14 cellular contexts compared by ENCODE assay signal in the genomic region with DNA sequence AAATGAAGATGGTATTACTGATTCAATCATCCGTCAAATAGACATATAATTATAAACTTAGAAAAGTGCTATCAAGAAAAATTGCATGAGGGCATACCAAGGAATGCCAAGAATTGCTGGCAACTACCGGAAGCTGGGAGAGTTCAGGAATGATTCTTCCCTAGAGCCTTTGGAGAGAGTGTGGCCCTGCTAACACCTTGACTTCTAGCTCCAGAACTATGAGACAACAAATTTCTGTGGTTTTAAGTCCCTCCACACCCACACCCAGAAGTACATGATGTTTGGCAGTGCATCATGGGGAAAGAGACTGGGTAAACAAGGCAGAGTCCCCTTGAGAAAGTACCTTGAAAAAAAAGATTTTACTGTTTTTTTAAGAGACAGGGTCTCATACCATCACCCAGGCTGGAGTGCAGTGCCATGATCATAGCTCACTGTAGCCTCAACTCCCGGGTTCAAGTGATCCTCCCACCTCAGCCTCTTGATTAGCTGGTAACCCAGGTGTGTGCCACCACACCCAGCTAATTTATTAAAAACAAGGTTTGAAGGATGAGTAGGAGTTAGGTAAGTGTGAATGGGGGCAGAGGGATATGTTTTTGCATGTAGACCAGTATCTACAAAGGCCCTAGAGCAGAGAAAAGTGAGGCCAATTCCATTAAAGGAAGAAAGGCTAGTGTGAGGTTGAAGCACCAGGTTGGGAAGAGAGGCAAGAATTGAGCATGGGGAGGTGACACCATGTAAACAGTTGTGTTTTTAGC. TPM values are rescaled to one million over a fixed set of nuclear protein-coding genes. Genes with fewer than 3 reads are reported as not detected.
DNase-seq lines count a peak whose midpoint lies in the region; ATAC-seq, FAIRE-seq and TF ChIP-seq lines count a peak whose summit lies in the region.
"Had no signal": no experiment of that assay in that cellular context is flagged by ENCODE, and none has a peak within 500 bp of the region (broad histone marks: within the 10 kb centered on the region; RNA-seq: fewer than 3 reads in every experiment).

No MANE protein-coding gene starts in this region.

- H3K4me1 ChIP-seq in astrocyte (ENCODE audit: insufficient read depth, low read length) (peaks cover 8% of the 10 kb centered on the region), foreskin keratinocyte (peaks cover 12% of the 10 kb centered on the region)
- H3K4me1 ChIP-seq: esophagus squamous epithelium had no signal

- H3K36me3 Mint-ChIP-seq in HFFc6 (ENCODE audit: low read depth) (peaks cover 11% of the 10 kb centered on the region), astrocyte (ENCODE audit: low read depth, unreplicated experiment) (no peaks in the 10 kb centered on the region)
- H3K36me3 Mint-ChIP-seq in activated naive CD8-positive, alpha-beta T cell treated with anti-CD3 and anti-CD28 coated beads, Interleukin-2, amount 50 U/mL, for 24 hours (ENCODE audit: low read depth), result no peaks in the 10 kb centered on the region
- H3K36me3 Mint-ChIP-seq in naive thymus-derived CD8-positive, alpha-beta T cell, result peaks cover 0 to 5% (median 1%) of the 10 kb centered on the region in 3 donors
- H3K36me3 Mint-ChIP-seq: natural killer cell treated with Interleukin-12 subunit alpha and Interleukin-12 subunit beta and Interleukin-15 and Interleukin-18, amount 100 ng/mL, for 72 hours had no signal

- H3K79me2 ChIP-seq in astrocyte (ENCODE audit: insufficient read depth, low read length), result no peaks in the 10 kb centered on the region

- H3K4me1 Mint-ChIP-seq in HFFc6 (ENCODE audit: low read depth) (peaks cover 19% of the 10 kb centered on the region), astrocyte (ENCODE audit: low read depth, unreplicated experiment) (peaks cover 17% of the 10 kb centered on the region)
- no peaks in the 10 kb centered on the region for H3K4me1 Mint-ChIP-seq in activated naive CD8-positive, alpha-beta T cell treated with anti-CD3 and anti-CD28 coated beads, Interleukin-2, amount 50 U/mL, for 24 hours
- peaks cover 0 to 15% (median 8%) of the 10 kb centered on the region in 4 donors for H3K4me1 Mint-ChIP-seq in naive thymus-derived CD8-positive, alpha-beta T cell

- H3K9me3 ChIP-seq in astrocyte (ENCODE audit: insufficient read depth, low read depth, low read length), result peaks cover 6% of the 10 kb centered on the region
- H3K9me3 ChIP-seq: esophagus squamous epithelium had no signal

- no peak overlapping the region for H3K4me3 ChIP-seq in astrocyte (ENCODE audit: insufficient read depth, low read depth, low read length)
- H3K4me3 ChIP-seq: esophagus squamous epithelium had no signal

- peak overlapping the region; percentile 59; the same call in 1 of the 2 replicates for H3K27ac Mint-ChIP-seq in HFFc6
- H3K27ac Mint-ChIP-seq in astrocyte (ENCODE audit: unreplicated experiment), result peak overlapping the region; percentile 75
- H3K27ac Mint-ChIP-seq in activated naive CD8-positive, alpha-beta T cell treated with anti-CD3 and anti-CD28 coated beads, Interleukin-2, amount 50 U/mL, for 24 hours, result no peak overlapping the region
- no peak overlapping the region for H3K27ac Mint-ChIP-seq in naive thymus-derived CD8-positive, alpha-beta T cell
- H3K27ac Mint-ChIP-seq: natural killer cell treated with Interleukin-12 subunit alpha and Interleukin-12 subunit beta and Interleukin-15 and Interleukin-18, amount 100 ng/mL, for 72 hours had no signal

- H4K20me1 ChIP-seq in astrocyte (ENCODE audit: insufficient read depth, low read length), result no peaks in the 10 kb centered on the region

- no peaks in the 10 kb centered on the region; the same call in 1 of the 2 replicates for H3K27me3 Mint-ChIP-seq in HFFc6 (ENCODE audit: insufficient read depth)
- H3K27me3 Mint-ChIP-seq in astrocyte (ENCODE audit: low read depth, unreplicated experiment), result peaks cover 8% of the 10 kb centered on the region
- peaks cover 9% of the 10 kb centered on the region for H3K27me3 Mint-ChIP-seq in activated naive CD8-positive, alpha-beta T cell treated with anti-CD3 and anti-CD28 coated beads, Interleukin-2, amount 50 U/mL, for 24 hours
- peaks cover 0 to 35% (median 7%) of the 10 kb centered on the region in 5 donors for H3K27me3 Mint-ChIP-seq in naive thymus-derived CD8-positive, alpha-beta T cell

- no peak for TF ChIP-seq CTCF in HFFc6 (IDR thresholded peaks at IDR 0.05)
- TF ChIP-seq CTCF in astrocyte (IDR thresholded peaks at IDR 0.05; ENCODE audit: insufficient read depth, low read depth, low read length), result no peak
- TF ChIP-seq CTCF in foreskin keratinocyte (conservative IDR thresholded peaks at IDR 0.05), result no peak

- H3K36me3 ChIP-seq in astrocyte (ENCODE audit: insufficient read depth, low read length), result no peaks in the 10 kb centered on the region
- H3K36me3 ChIP-seq: esophagus squamous epithelium had no signal

- peak; percentile 77 for ATAC-seq in foreskin keratinocyte
- no peak for ATAC-seq in HG02970 (IDR thresholded peaks at IDR 0.05; ENCODE audit: low FRiP score, unreplicated experiment)
- ATAC-seq in activated naive CD8-positive, alpha-beta T cell treated with anti-CD3 and anti-CD28 coated beads, Interleukin-2, amount 50 U/mL, for 24 hours, result no peak
- no peak for ATAC-seq in naive thymus-derived CD8-positive, alpha-beta T cell
- ATAC-seq: natural killer cell treated with Interleukin-12 subunit alpha and Interleukin-12 subunit beta and Interleukin-15 and Interleukin-18, amount 100 ng/mL, for 72 hours had no signal

- H2AFZ ChIP-seq in astrocyte (ENCODE audit: low read depth, low read length), result no peak overlapping the region

- H3K9ac ChIP-seq in astrocyte (ENCODE audit: low read length), result no peak overlapping the region

- POLR2A ChIA-PET in naive thymus-derived CD8-positive, alpha-beta T cell (lab: Charles Lee), result interaction anchor here (0.6 kb wide), 1 partner anchor 91 kb away, joined by 3 read pairs; no protein-coding TSS in a partner anchor

- peak overlapping the region; percentile 21 for H3K4me2 ChIP-seq in astrocyte (ENCODE audit: low read length)

- DNase-seq in HFFc6 (peak; percentile 55), astrocyte (ENCODE audit: low read depth) (peak; percentile 88), foreskin keratinocyte (peak; percentile 83 to 94)
- no peak for DNase-seq in activated naive CD8-positive, alpha-beta T cell treated with anti-CD3 and anti-CD28 coated beads, Interleukin-2, amount 50 U/mL, for 24 hours
- no peak for DNase-seq in naive thymus-derived CD8-positive, alpha-beta T cell
- no peak for DNase-seq in activated naive CD4-positive, alpha-beta T cell treated with Interleukin-2 at 50 U/mL for 16 hours
- DNase-seq: cerebellar nuclear complex, esophagus squamous epithelium, kidney, NCI-H1694 treated with DMSO at 0.1 percent for 48 hours, NCI-H69, Right ventricle myocardium superior had no signal

- H3K9me3 Mint-ChIP-seq in HFFc6, result peaks cover 7% of the 10 kb centered on the region
- peaks cover 7% of the 10 kb centered on the region for H3K9me3 Mint-ChIP-seq in astrocyte (ENCODE audit: unreplicated experiment)
- H3K9me3 Mint-ChIP-seq in activated naive CD8-positive, alpha-beta T cell treated with anti-CD3 and anti-CD28 coated beads, Interleukin-2, amount 50 U/mL, for 24 hours, result peaks cover 5% of the 10 kb centered on the region
- peaks cover 0 to 11% (median under 1%) of the 10 kb centered on the region in 9 donors for H3K9me3 Mint-ChIP-seq in naive thymus-derived CD8-positive, alpha-beta T cell

- peak; percentile 79 for FAIRE-seq in astrocyte (lab: Jason Lieb, UNC)
- FAIRE-seq: kidney had no signal

- H3K4me3 Mint-ChIP-seq in HFFc6 (peak overlapping the region; percentile 43; the same call in 1 of the 2 replicates), astrocyte (ENCODE audit: unreplicated experiment) (no peak overlapping the region)
- H3K4me3 Mint-ChIP-seq in activated naive CD8-positive, alpha-beta T cell treated with anti-CD3 and anti-CD28 coated beads, Interleukin-2, amount 50 U/mL, for 24 hours, result no peak overlapping the region
- no peak overlapping the region for H3K4me3 Mint-ChIP-seq in naive thymus-derived CD8-positive, alpha-beta T cell
- H3K4me3 Mint-ChIP-seq: natural killer cell treated with Interleukin-12 subunit alpha and Interleukin-12 subunit beta and Interleukin-15 and Interleukin-18, amount 100 ng/mL, for 72 hours had no signal

- H3K27ac ChIP-seq in astrocyte (ENCODE audit: low read depth, low read length) (peak overlapping the region; percentile 18), foreskin keratinocyte (peak overlapping the region; percentile 55)
- H3K27ac ChIP-seq: esophagus squamous epithelium had no signal

- no peaks in the 10 kb centered on the region for H3K27me3 ChIP-seq in astrocyte (ENCODE audit: insufficient read depth, low read length)
- no peaks in the 10 kb centered on the region for H3K27me3 ChIP-seq in foreskin keratinocyte

RNA-seq across cellular contexts. Expression of gene GSX2, which starts 53.1 kb away (rescaled TPM):
- not detected for total RNA-seq in HFFc6 (2021; fragmentation: NEBNext Ultra II Directional; extraction: Animal tissue kit (Norgen Biotek cat#: 25700))
- total RNA-seq in astrocyte (1.1 and 1.7 TPM in 2 replicates), foreskin keratinocyte (not detected in 2 replicates)
- not detected in 2 replicates for polyA plus RNA-seq in foreskin keratinocyte
- not detected for total RNA-seq in naive thymus-derived CD8-positive, alpha-beta T cell
- polyA plus RNA-seq in naive thymus-derived CD8-positive, alpha-beta T cell, result not detected
- total RNA-seq: esophagus squamous epithelium; kidney; natural killer cell treated with Interleukin-12 subunit alpha and Interleukin-12 subunit beta and Interleukin-15 and Interleukin-18, amount 100 ng/mL, for 72 hours; Right ventricle myocardium superior had no signal

Comparison
In these comparisons a context has a peak if more than half of its experiments do, and no peak if none do; other contexts are left out.
1. DNase-seq: peak in HFFc6 (single experiment), astrocyte (single experiment) and foreskin keratinocyte (2 of 2); none in activated naive CD8-positive, alpha-beta T cell treated with anti-CD3 and anti-CD28 coated beads, Interleukin-2, amount 50 U/mL, for 24 hours (single experiment), naive thymus-derived CD8-positive, alpha-beta T cell (0 of 10) and activated naive CD4-positive, alpha-beta T cell treated with Interleukin-2 at 50 U/mL for 16 hours (single experiment).
2. H3K27ac Mint-ChIP-seq: peak in HFFc6 (single experiment) and astrocyte (single experiment); none in activated naive CD8-positive, alpha-beta T cell treated with anti-CD3 and anti-CD28 coated beads, Interleukin-2, amount 50 U/mL, for 24 hours (single experiment) and naive thymus-derived CD8-positive, alpha-beta T cell (0 of 10).